18 cellular contexts compared by ENCODE assay signal in genomic region chr4:1990348-1990645, GRCh38.
"Had no signal": no experiment of that assay in that cellular context is flagged by ENCODE, and none has a peak within 500 bp of the region (broad histone marks: within the 10 kb centered on the region; RNA-seq: fewer than 3 reads in every experiment).

No MANE protein-coding gene starts in this region.

- DNase-seq: activated CD4-positive, alpha-beta T cell treated with anti-CD3 and anti-CD28 coated beads, Interleukin-2, amount 50 U/mL, for 4 hours; activated CD4-positive, CD25-positive, alpha-beta regulatory T cell treated with anti-CD3 and anti-CD28 coated beads, Interleukin-2, amount 50 U/mL, for 72 hours; activated naive CD4-positive, alpha-beta T cell treated with anti-CD3 and anti-CD28 coated beads, Interleukin-2, amount 10 ng/mL, durations not matched to agents 7 days and 5 days; amniotic stem cell; cerebellar nuclear complex; immature natural killer cell; naive thymus-derived CD4-positive, alpha-beta T cell; pancreas; retina; stimulated activated CD4-positive, alpha-beta T cell treated with anti-CD3 and anti-CD28 coated beads, Interleukin-4, amount 100 ng/mL, for 4 hours; SW 1271; trophoblast cell had no signal

- H3K4me3 ChIP-seq: lung, pancreas had no signal

- H3K9me3 ChIP-seq: pancreas had no signal

- H3K27me3 Mint-ChIP-seq: activated naive CD4-positive, alpha-beta T cell treated with anti-CD3 and anti-CD28 coated beads, Interleukin-2, amount 10 ng/mL, durations not matched to agents 7 days and 5 days; brain; naive thymus-derived CD4-positive, alpha-beta T cell had no signal

- H3K4me1 ChIP-seq: pancreas had no signal

- H3K27ac ChIP-seq: pancreas had no signal

- ATAC-seq: esophagus mucosa; naive thymus-derived CD4-positive, alpha-beta T cell; pancreas had no signal

- H3K27me3 ChIP-seq: dorsolateral prefrontal cortex, pancreas had no signal

- H3K4me1 Mint-ChIP-seq: activated naive CD4-positive, alpha-beta T cell treated with anti-CD3 and anti-CD28 coated beads, Interleukin-2, amount 10 ng/mL, durations not matched to agents 7 days and 5 days; brain had no signal

- H3K9me3 Mint-ChIP-seq: activated naive CD4-positive, alpha-beta T cell treated with anti-CD3 and anti-CD28 coated beads, Interleukin-2, amount 10 ng/mL, durations not matched to agents 7 days and 5 days; activated T-helper 1 cell treated with anti-CD3 and anti-CD28 coated beads, Interleukin-12 subunit alpha, Interleukin-12 subunit beta, Interleukin-2, Interleukin-4 antibody, amounts not matched to agents 30 ng/mL and 10 ng/mL and 1 ng/mL, durations not matched to agents 14 hours and 24 hours and 36 hours; immature natural killer cell; naive thymus-derived CD4-positive, alpha-beta T cell had no signal

- H3K4me3 Mint-ChIP-seq: activated naive CD4-positive, alpha-beta T cell treated with anti-CD3 and anti-CD28 coated beads, Interleukin-2, amount 10 ng/mL, durations not matched to agents 7 days and 5 days; activated T-helper 1 cell treated with anti-CD3 and anti-CD28 coated beads, Interleukin-12 subunit alpha, Interleukin-12 subunit beta, Interleukin-2, Interleukin-4 antibody, amounts not matched to agents 30 ng/mL and 10 ng/mL and 1 ng/mL, durations not matched to agents 14 hours and 24 hours and 36 hours; brain; immature natural killer cell; naive thymus-derived CD4-positive, alpha-beta T cell had no signal

- H3K27ac Mint-ChIP-seq: activated naive CD4-positive, alpha-beta T cell treated with anti-CD3 and anti-CD28 coated beads, Interleukin-2, amount 10 ng/mL, durations not matched to agents 7 days and 5 days; activated T-helper 1 cell treated with anti-CD3 and anti-CD28 coated beads, Interleukin-12 subunit alpha, Interleukin-12 subunit beta, Interleukin-2, Interleukin-4 antibody, amounts not matched to agents 30 ng/mL and 10 ng/mL and 1 ng/mL, durations not matched to agents 14 hours and 24 hours and 36 hours; brain; immature natural killer cell had no signal

- FAIRE-seq: endometrium, pancreas had no signal
